ENCODE assay signal across 9 cellular contexts in the genomic region with DNA sequence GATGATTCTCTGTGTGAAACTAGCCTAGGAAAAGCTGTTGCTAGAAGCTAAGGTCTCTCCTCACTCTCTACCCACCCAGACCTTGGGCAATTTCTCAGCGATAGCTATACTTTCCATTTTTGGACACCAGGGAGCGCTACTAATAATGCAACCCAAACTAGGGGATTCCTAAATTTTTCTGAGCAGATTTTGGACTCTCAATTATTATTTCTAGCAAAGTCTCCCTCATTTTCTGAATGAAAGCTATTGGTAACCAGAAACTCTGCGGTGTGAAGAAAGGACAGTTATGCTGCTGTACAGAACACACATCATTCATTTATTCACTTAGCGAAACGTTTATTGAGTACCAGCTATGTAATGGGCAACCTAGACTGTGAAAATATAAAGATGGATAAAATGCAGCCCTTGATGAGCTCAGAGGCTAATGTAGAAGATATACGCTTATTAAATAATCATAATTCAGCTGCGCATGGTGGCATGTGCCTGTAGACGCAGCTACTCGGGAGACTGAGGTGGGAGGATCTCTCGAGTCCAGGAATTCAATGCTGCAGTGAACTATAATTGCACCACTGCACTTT. TPM values are rescaled to one million over a fixed set of nuclear protein-coding genes. Genes with fewer than 3 reads are reported as not detected.
DNase-seq lines count a peak whose midpoint lies in the region; ATAC-seq lines count a peak whose summit lies in the region.
"Had no signal": no experiment of that assay in that cellular context is flagged by ENCODE, and none has a peak within 500 bp of the region (broad histone marks: within the 10 kb centered on the region; RNA-seq: fewer than 3 reads in every experiment).

No MANE protein-coding gene starts in this region.

- H3K4me3 ChIP-seq in right cardiac atrium (ENCODE audit: low read length): no peak overlapping the region
- H3K4me3 ChIP-seq: SK-N-MC had no signal

- H3K4me3 Mint-ChIP-seq in activated naive CD8-positive, alpha-beta T cell treated with anti-CD3 and anti-CD28 coated beads for 36 hours: no peak overlapping the region

- no peaks in the 10 kb centered on the region for H3K9me3 Mint-ChIP-seq in activated naive CD8-positive, alpha-beta T cell treated with anti-CD3 and anti-CD28 coated beads for 36 hours

- no peaks in the 10 kb centered on the region for H3K9me3 ChIP-seq in right cardiac atrium (ENCODE audit: control insufficient read depth, low read length)

- WGBS in right cardiac atrium: 66% methylated on average over 10 of the region's 10 CpGs

- H3K4me1 ChIP-seq in right cardiac atrium (ENCODE audit: control insufficient read depth, insufficient read depth, low read length): no peaks in the 10 kb centered on the region

- DNase-seq in COLO829 (ENCODE audit: low spot score) (peak; percentile 54), NCI-H82 treated with DMSO at 0.1 percent for 48 hours (lab: John Stamatoyannopoulos, UW; ENCODE audit: unreplicated experiment) (peak; percentile 4), right cardiac atrium (no peak), NCI-H2107 (lab: John Stamatoyannopoulos, UW) (no peak)
- DNase-seq in activated naive CD8-positive, alpha-beta T cell treated with anti-CD3 and anti-CD28 coated beads for 36 hours: peak; percentile 33
- DNase-seq in stimulated activated naive CD8-positive, alpha-beta T cell treated with anti-CD3 and anti-CD28 coated beads, Interleukin-15, Interleukin-2, amounts not matched to agents 100 U/mL and 50 U/mL, for 24 hours: peak; percentile 55

- H3K4me1 Mint-ChIP-seq in activated naive CD8-positive, alpha-beta T cell treated with anti-CD3 and anti-CD28 coated beads for 36 hours: peaks cover 42% of the 10 kb centered on the region

- no peaks in the 10 kb centered on the region for H3K27me3 Mint-ChIP-seq in activated naive CD8-positive, alpha-beta T cell treated with anti-CD3 and anti-CD28 coated beads for 36 hours

- intact Hi-C loops in right cardiac atrium (cut with DNase I): no loop called here

- no peaks in the 10 kb centered on the region for H3K27me3 ChIP-seq in right cardiac atrium (ENCODE audit: control insufficient read depth, insufficient read depth)

- peaks cover 5% of the 10 kb centered on the region for H3K36me3 Mint-ChIP-seq in activated naive CD8-positive, alpha-beta T cell treated with anti-CD3 and anti-CD28 coated beads for 36 hours

- peak; percentile 43 for ATAC-seq in GM21825 (IDR thresholded peaks at IDR 0.05; ENCODE audit: unreplicated experiment)
- peak; percentile 68 to 73 for ATAC-seq in right cardiac atrium
- peak; percentile 35 for ATAC-seq in stimulated activated naive CD8-positive, alpha-beta T cell treated with anti-CD3 and anti-CD28 coated beads, Interleukin-15, Interleukin-2, amounts not matched to agents 100 U/mL and 50 U/mL, for 24 hours
- ATAC-seq in HG03432 (IDR thresholded peaks at IDR 0.05; ENCODE audit: unreplicated experiment): no peak

- no peak overlapping the region for H3K27ac ChIP-seq in right cardiac atrium (ENCODE audit: low read length)
- H3K27ac ChIP-seq: SK-N-MC had no signal

- H3K27ac Mint-ChIP-seq in activated naive CD8-positive, alpha-beta T cell treated with anti-CD3 and anti-CD28 coated beads for 36 hours: peak overlapping the region; percentile 17

RNA-seq across cellular contexts. Expression of a gene that starts 6.1 kb away (rescaled TPM):
- total RNA-seq in activated naive CD8-positive, alpha-beta T cell treated with anti-CD3 and anti-CD28 coated beads for 36 hours: 10 to 100 TPM; 49.4 to 55.4 TPM
- 10 to 100 TPM; 14.4 to 19.3 (median 16.6) TPM for total RNA-seq in right cardiac atrium
- polyA plus RNA-seq in right cardiac atrium: 10.8 TPM

RNA-seq across cellular contexts. Expression of a gene that starts 8.6 kb away (rescaled TPM):
- total RNA-seq in activated naive CD8-positive, alpha-beta T cell treated with anti-CD3 and anti-CD28 coated beads for 36 hours: 100 to 1,000 TPM; 183 to 190 TPM
- 10 to 100 TPM; 18.7 to 26.0 (median 25.6) TPM for total RNA-seq in right cardiac atrium
- 23.7 TPM for polyA plus RNA-seq in right cardiac atrium

RNA-seq across cellular contexts. Expression of a gene that starts 41.0 kb away (rescaled TPM):
- total RNA-seq in activated naive CD8-positive, alpha-beta T cell treated with anti-CD3 and anti-CD28 coated beads for 36 hours: 10 to 100 TPM; 35.4 to 35.6 TPM
- total RNA-seq in right cardiac atrium: 10 to 100 TPM; 12.4 to 19.5 (median 15.2) TPM
- 13.9 TPM for polyA plus RNA-seq in right cardiac atrium

RNA-seq across cellular contexts. Expression of a gene that starts 52.0 kb away (rescaled TPM):
- 100 to 1,000 TPM in 1 of 2 experiments, 10 to 100 TPM in 1; 98.1 to 115 TPM for total RNA-seq in activated naive CD8-positive, alpha-beta T cell treated with anti-CD3 and anti-CD28 coated beads for 36 hours
- total RNA-seq in right cardiac atrium: 10 to 100 TPM; 38.8 to 55.9 (median 43.4) TPM
- polyA plus RNA-seq in right cardiac atrium: 22.9 TPM

Comparison
In these comparisons a context has a peak if more than half of its experiments do, and no peak if none do; other contexts are left out.
1. DNase-seq: peak in COLO829 (single experiment), NCI-H82 treated with DMSO at 0.1 percent for 48 hours (single experiment), activated naive CD8-positive, alpha-beta T cell treated with anti-CD3 and anti-CD28 coated beads for 36 hours (single experiment) and stimulated activated naive CD8-positive, alpha-beta T cell treated with anti-CD3 and anti-CD28 coated beads, Interleukin-15, Interleukin-2, amounts not matched to agents 100 U/mL and 50 U/mL, for 24 hours (single experiment); none in right cardiac atrium (0 of 3) and NCI-H2107 (single experiment).
2. RNA of a gene that starts 8.6 kb away (total RNA-seq): 183 to 190 TPM in activated naive CD8-positive, alpha-beta T cell treated with anti-CD3 and anti-CD28 coated beads for 36 hours; 18.7 to 26.0 TPM in right cardiac atrium; every median in the first group is over 4 times any median in the second.